ENCODE assay signal across 8 cellular contexts in the genomic region with DNA sequence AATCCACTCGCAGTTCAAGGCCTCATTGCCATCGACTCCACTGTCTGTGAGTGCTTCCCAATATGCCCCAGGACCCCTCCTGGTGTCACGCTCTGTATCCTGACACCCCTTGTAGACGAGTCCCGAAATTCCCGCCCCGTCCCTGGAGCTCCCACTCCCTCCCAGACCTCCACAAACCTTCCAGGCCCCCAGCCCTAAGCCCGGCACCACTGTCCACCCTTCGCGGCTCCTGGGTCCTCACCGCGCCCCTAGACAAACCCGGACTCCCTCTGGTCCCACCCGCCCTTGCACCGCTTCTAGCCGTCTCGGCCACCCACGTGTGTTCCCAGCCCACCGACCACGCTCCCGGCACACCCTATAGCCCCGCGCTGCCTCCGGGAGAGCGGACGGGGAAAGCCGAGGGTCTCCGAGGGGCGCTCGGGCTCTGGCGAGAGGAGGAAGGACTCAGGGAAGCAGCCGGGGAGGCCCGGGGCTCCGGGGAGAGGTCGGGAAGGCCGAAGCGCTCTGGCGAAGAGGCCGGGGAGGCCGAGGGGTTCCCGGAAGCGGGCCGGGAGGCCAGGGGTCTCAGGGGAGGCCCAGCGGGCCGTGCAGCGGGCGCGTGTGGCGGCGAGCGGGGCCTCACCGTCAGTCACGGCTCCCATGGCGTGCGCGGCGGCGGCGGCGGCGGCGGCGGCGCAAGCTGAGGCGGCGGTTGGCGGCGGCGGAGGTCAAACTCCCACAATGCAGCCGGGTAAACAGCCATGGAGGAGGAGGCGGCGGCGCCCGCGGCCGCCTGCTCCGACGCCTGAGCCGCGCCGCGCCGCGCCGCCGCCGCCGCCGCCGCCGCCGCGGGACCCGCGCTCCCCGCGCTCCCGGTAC. TPM values are rescaled to one million over a fixed set of nuclear protein-coding genes. Genes with fewer than 3 reads are reported as not detected.
A peak's percentile ranks its signal among the peaks of the same experiment; 100 is the strongest.
DNase-seq lines count a peak whose midpoint lies in the region; ATAC-seq, FAIRE-seq and TF ChIP-seq lines count a peak whose summit lies in the region.

Gene ATXN7 (plus strand): TSS at position 718 of the 858 bp plus-strand sequence. CDS start 48,732 bp downstream, outside the sequence.
Gene THOC7 (minus strand): TSS at position 656 of the 858 bp plus-strand sequence. CDS start 15 bp downstream, at position 641.

- no peak for TF ChIP-seq EP300 in A549 (IDR thresholded peaks at IDR 0.05)

- H3K4me1 Mint-ChIP-seq in stimulated activated effector memory CD8-positive, alpha-beta T cell treated with anti-CD3 and anti-CD28 coated beads, Interleukin-12 subunit alpha, Interleukin-12 subunit beta, amount 100 ng/mL, for 72 hours, result peaks cover 48% of the 10 kb centered on the region

- no peak for TF ChIP-seq RAD21 in A549 (conservative IDR thresholded peaks at IDR 0.05 in 1 of 2, IDR thresholded peaks at IDR 0.05 in 1 of 2)

- no peaks in the 10 kb centered on the region for H3K9me3 Mint-ChIP-seq in stimulated activated effector memory CD8-positive, alpha-beta T cell treated with anti-CD3 and anti-CD28 coated beads, Interleukin-12 subunit alpha, Interleukin-12 subunit beta, amount 100 ng/mL, for 72 hours

- H3K27ac ChIP-seq in A549 (peak within 1 kb of the TSS; percentile 100), muscle layer of colon (ENCODE audit: low read depth, low read length) (peak within 1 kb of the TSS; percentile 93)

- peak; percentile 25 to 47 for DNase-seq in A549 (ENCODE audit: low read depth in 1 of 2, low spot score in 1 of 2)
- peak; percentile 41 for DNase-seq in NOMO-1 treated with DMSO at 0.1 percent for 48 hours (lab: John Stamatoyannopoulos, UW; ENCODE audit: unreplicated experiment)
- peak; percentile 81 for DNase-seq in activated T-cell treated with anti-CD3 and anti-CD28 coated beads, Interleukin-2, amount 50 U/mL, for 1 hour
- peak; percentile 77 to 87 for DNase-seq in erythroblast (lab: John Stamatoyannopoulos, UW)
- DNase-seq in stimulated activated effector memory CD8-positive, alpha-beta T cell treated with anti-CD3 and anti-CD28 coated beads, Interleukin-12 subunit alpha, Interleukin-12 subunit beta, amount 100 ng/mL, for 72 hours (ENCODE audit: low spot score in 2 of 2), result peak; percentile 58 to 83

- no peak for FAIRE-seq in A549 (lab: Jason Lieb, UNC)

- CTCF ChIA-PET in A549 (lab: Yijun Ruan, JAX), result no interaction called here

- H3K36me3 ChIP-seq in muscle layer of colon (ENCODE audit: insufficient read depth, low read length), result no peaks in the 10 kb centered on the region

- H3K4me1 ChIP-seq in A549 (peaks cover 12% of the 10 kb centered on the region; the same call in 1 of the 3 replicates), muscle layer of colon (ENCODE audit: insufficient read depth, low read length) (peaks cover 22% of the 10 kb centered on the region)

- ATAC-seq in A549, result peak; percentile 83 to 93
- ATAC-seq in GM18511 (IDR thresholded peaks at IDR 0.05; ENCODE audit: unreplicated experiment), result peak; percentile 75
- ATAC-seq in HG02973 (IDR thresholded peaks at IDR 0.05; ENCODE audit: unreplicated experiment), result peak; percentile 65
- peak; percentile 85 for ATAC-seq in stimulated activated effector memory CD8-positive, alpha-beta T cell treated with anti-CD3 and anti-CD28 coated beads, Interleukin-12 subunit alpha, Interleukin-12 subunit beta, amount 100 ng/mL, for 72 hours

- peak within 1 kb of the TSS; percentile 94 for H3K4me2 ChIP-seq in A549

- peak within 1 kb of the TSS; percentile 99 for H3K4me3 ChIP-seq in A549
- H3K4me3 ChIP-seq in muscle layer of colon (ENCODE audit: low read depth in 1 of 2, low read length in 2 of 2), result peak within 1 kb of the TSS; percentile 68 to 99

- peak within 1 kb of the TSS; percentile 75 for H3K4me3 Mint-ChIP-seq in stimulated activated effector memory CD8-positive, alpha-beta T cell treated with anti-CD3 and anti-CD28 coated beads, Interleukin-12 subunit alpha, Interleukin-12 subunit beta, amount 100 ng/mL, for 72 hours

- POLR2A ChIA-PET in A549 (lab: Yijun Ruan, JAX), result interaction anchor here (0.7 kb wide), 1 partner anchor 230 kb away, joined by 3 read pairs; no protein-coding TSS in a partner anchor

- peaks cover 44% of the 10 kb centered on the region for H3K36me3 Mint-ChIP-seq in stimulated activated effector memory CD8-positive, alpha-beta T cell treated with anti-CD3 and anti-CD28 coated beads, Interleukin-12 subunit alpha, Interleukin-12 subunit beta, amount 100 ng/mL, for 72 hours

- H3K9me3 ChIP-seq in A549, result no peaks in the 10 kb centered on the region
- H3K9me3 ChIP-seq in muscle layer of colon (ENCODE audit: low read length), result no peaks in the 10 kb centered on the region

- H3K27ac Mint-ChIP-seq in stimulated activated effector memory CD8-positive, alpha-beta T cell treated with anti-CD3 and anti-CD28 coated beads, Interleukin-12 subunit alpha, Interleukin-12 subunit beta, amount 100 ng/mL, for 72 hours, result peak within 1 kb of the TSS; percentile 99

- H3K27me3 ChIP-seq in muscle layer of colon (ENCODE audit: control insufficient read depth in 1 of 2, insufficient read depth in 2 of 2, low read length in 2 of 2), result no peaks in the 10 kb centered on the region

- no peak for TF ChIP-seq CTCF in A549 (IDR thresholded peaks at IDR 0.05)

- TF ChIP-seq POLR2A in A549 (IDR thresholded peaks at IDR 0.05; ENCODE audit: low read length) (0 out of 2 replicates have a peak, but pooled peaks have one; percentile 11), erythroblast (IDR thresholded peaks at IDR 0.05; ENCODE audit: low read length) (peak; percentile 31)

- H3K9ac ChIP-seq in muscle layer of colon (ENCODE audit: low read length), result peak within 1 kb of the TSS; percentile 60

- WGBS in A549 (ENCODE audit: missing lambda C conversion rate), result 1% methylated on average over 7 of the region's 98 CpGs

TF ChIP-seq in A549, 52 proteins besides CTCF, POLR2A, EP300 and RAD21:
- TF ChIP-seq PHF8 (IDR thresholded peaks at IDR 0.05; ENCODE audit: borderline replicate concordance, low read depth) (peak; percentile 71), MAX (IDR thresholded peaks at IDR 0.05) (peak; percentile 51; the same call in 1 of the 2 replicates), JUN (IDR thresholded peaks at IDR 0.05) (peak in 1 of 2 experiments; percentile 27; a peak in 1 of 5 replicates), BCL3 (IDR thresholded peaks at IDR 0.05) (0 out of 3 replicates have a peak, but pooled peaks have one; percentile 31), HMGXB4 (CRISPR knock-in tag; IDR thresholded peaks at IDR 0.05; ENCODE audit: borderline replicate concordance) (no peak), ZNF302 (CRISPR knock-in tag; IDR thresholded peaks at IDR 0.05) (no peak), MYC (IDR thresholded peaks at IDR 0.05; ENCODE audit: borderline replicate concordance, low read length) (0 out of 2 replicates have a peak, but pooled peaks have one; percentile 29)

RNA-seq across cellular contexts. Expression of gene ATXN7, which starts in this region (rescaled TPM):
- polyA plus RNA-seq in A549 (2011; rRNA removed), result 7.3 and 16.4 TPM in 2 replicates
- polyA plus RNA-seq in A549 (2012; cell fraction: cytosol; rRNA removed), result 5.0 and 6.4 TPM in 2 replicates
- 13.0 and 13.8 TPM in 2 replicates for polyA plus RNA-seq in A549 (2012; cell fraction: nucleus; rRNA removed)
- 4.9 to 5.7 TPM (median 5.4 TPM) in 3 replicates for polyA plus RNA-seq in A549 (2017; fragmentation: RNase III; extraction: RNeasy Plus Mini Kit Qiagen cat#74134 plus additional on column Dnase treatment)
- polyA minus RNA-seq in A549 (2011; rRNA and poly(A)+ RNA removed), result 51.9 and 55.0 TPM in 2 replicates

RNA-seq across cellular contexts. Expression of gene THOC7, which starts in this region (rescaled TPM):
- 65.2 and 66.1 TPM in 2 replicates for polyA plus RNA-seq in A549 (2011; rRNA removed)
- polyA plus RNA-seq in A549 (2012; cell fraction: cytosol; rRNA removed), result 23.4 and 28.0 TPM in 2 replicates
- polyA plus RNA-seq in A549 (2012; cell fraction: nucleus; rRNA removed), result 4.3 and 5.5 TPM in 2 replicates
- polyA plus RNA-seq in A549 (2017; fragmentation: RNase III; extraction: RNeasy Plus Mini Kit Qiagen cat#74134 plus additional on column Dnase treatment), result 71.7 to 81.3 TPM (median 73.4 TPM) in 3 replicates
- 5.5 and 6.7 TPM in 2 replicates for polyA minus RNA-seq in A549 (2011; rRNA and poly(A)+ RNA removed)

Comparison
In these comparisons a context has a peak if more than half of its experiments do, and no peak if none do; other contexts are left out.
1. Peak in every context shown above with its lines: DNase-seq, ATAC-seq, H3K4me3 ChIP-seq and H3K27ac ChIP-seq.